1 cellular context compared by ENCODE assay signal in the genomic region with DNA sequence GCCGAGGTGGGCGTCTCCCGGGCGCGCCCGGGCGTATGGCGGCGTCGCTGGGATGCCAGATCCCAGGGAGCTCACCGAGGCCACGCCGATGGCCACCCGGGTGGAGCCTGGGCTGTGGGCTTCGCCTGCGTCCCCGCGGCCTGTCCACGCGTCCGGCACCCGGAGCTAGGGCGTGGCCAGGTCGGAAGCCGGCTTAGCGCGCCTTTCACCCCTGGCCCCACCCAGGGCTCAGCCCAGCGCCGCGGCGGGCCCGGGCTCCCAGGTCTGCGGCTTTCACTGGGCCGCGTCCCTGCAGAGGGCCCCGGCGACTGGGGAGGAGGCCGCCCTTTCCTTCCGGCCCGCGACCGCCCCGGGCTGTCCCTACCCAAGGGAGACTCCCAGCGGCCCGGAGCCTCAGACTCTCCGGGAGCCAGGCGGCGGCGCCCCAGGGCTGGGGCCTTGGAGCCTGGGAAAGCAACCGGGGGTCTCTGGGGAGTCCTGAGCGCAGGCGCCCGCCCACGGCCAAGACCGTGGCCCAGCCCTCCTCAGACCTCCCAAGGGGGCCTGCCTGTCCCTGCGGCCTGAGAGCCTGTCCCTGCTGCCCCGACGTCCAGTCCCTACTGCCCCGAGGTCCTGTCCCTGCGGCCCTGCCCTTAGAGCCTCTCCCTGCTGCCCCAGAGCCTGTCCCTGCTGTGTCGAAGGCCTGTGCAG.
TF ChIP-seq lines count a peak whose summit lies in the region.

No MANE protein-coding gene starts in this region.

TF ChIP-seq in H1, 55 proteins besides CTCF, POLR2A, EP300 and RAD21 (continued from another document):
- TF ChIP-seq, protein P1, sequence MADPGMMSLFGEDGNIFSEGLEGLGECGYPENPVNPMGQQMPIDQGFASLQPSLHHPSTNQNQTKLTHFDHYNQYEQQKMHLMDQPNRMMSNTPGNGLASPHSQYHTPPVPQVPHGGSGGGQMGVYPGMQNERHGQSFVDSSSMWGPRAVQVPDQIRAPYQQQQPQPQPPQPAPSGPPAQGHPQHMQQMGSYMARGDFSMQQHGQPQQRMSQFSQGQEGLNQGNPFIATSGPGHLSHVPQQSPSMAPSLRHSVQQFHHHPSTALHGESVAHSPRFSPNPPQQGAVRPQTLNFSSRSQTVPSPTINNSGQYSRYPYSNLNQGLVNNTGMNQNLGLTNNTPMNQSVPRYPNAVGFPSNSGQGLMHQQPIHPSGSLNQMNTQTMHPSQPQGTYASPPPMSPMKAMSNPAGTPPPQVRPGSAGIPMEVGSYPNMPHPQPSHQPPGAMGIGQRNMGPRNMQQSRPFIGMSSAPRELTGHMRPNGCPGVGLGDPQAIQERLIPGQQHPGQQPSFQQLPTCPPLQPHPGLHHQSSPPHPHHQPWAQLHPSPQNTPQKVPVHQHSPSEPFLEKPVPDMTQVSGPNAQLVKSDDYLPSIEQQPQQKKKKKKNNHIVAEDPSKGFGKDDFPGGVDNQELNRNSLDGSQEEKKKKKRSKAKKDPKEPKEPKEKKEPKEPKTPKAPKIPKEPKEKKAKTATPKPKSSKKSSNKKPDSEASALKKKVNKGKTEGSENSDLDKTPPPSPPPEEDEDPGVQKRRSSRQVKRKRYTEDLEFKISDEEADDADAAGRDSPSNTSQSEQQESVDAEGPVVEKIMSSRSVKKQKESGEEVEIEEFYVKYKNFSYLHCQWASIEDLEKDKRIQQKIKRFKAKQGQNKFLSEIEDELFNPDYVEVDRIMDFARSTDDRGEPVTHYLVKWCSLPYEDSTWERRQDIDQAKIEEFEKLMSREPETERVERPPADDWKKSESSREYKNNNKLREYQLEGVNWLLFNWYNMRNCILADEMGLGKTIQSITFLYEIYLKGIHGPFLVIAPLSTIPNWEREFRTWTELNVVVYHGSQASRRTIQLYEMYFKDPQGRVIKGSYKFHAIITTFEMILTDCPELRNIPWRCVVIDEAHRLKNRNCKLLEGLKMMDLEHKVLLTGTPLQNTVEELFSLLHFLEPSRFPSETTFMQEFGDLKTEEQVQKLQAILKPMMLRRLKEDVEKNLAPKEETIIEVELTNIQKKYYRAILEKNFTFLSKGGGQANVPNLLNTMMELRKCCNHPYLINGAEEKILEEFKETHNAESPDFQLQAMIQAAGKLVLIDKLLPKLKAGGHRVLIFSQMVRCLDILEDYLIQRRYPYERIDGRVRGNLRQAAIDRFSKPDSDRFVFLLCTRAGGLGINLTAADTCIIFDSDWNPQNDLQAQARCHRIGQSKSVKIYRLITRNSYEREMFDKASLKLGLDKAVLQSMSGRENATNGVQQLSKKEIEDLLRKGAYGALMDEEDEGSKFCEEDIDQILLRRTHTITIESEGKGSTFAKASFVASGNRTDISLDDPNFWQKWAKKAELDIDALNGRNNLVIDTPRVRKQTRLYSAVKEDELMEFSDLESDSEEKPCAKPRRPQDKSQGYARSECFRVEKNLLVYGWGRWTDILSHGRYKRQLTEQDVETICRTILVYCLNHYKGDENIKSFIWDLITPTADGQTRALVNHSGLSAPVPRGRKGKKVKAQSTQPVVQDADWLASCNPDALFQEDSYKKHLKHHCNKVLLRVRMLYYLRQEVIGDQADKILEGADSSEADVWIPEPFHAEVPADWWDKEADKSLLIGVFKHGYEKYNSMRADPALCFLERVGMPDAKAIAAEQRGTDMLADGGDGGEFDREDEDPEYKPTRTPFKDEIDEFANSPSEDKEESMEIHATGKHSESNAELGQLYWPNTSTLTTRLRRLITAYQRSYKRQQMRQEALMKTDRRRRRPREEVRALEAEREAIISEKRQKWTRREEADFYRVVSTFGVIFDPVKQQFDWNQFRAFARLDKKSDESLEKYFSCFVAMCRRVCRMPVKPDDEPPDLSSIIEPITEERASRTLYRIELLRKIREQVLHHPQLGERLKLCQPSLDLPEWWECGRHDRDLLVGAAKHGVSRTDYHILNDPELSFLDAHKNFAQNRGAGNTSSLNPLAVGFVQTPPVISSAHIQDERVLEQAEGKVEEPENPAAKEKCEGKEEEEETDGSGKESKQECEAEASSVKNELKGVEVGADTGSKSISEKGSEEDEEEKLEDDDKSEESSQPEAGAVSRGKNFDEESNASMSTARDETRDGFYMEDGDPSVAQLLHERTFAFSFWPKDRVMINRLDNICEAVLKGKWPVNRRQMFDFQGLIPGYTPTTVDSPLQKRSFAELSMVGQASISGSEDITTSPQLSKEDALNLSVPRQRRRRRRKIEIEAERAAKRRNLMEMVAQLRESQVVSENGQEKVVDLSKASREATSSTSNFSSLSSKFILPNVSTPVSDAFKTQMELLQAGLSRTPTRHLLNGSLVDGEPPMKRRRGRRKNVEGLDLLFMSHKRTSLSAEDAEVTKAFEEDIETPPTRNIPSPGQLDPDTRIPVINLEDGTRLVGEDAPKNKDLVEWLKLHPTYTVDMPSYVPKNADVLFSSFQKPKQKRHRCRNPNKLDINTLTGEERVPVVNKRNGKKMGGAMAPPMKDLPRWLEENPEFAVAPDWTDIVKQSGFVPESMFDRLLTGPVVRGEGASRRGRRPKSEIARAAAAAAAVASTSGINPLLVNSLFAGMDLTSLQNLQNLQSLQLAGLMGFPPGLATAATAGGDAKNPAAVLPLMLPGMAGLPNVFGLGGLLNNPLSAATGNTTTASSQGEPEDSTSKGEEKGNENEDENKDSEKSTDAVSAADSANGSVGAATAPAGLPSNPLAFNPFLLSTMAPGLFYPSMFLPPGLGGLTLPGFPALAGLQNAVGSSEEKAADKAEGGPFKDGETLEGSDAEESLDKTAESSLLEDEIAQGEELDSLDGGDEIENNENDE (IDR thresholded peaks at IDR 0.05; ENCODE audit: insufficient replicate concordance, low read length), result no peak
- no peak for TF ChIP-seq BACH1 (IDR thresholded peaks at IDR 0.05; ENCODE audit: low read length)
- TF ChIP-seq ASH2L (IDR thresholded peaks at IDR 0.05; ENCODE audit: low read length), result no peak
- TF ChIP-seq EGR1 (IDR thresholded peaks at IDR 0.05; ENCODE audit: borderline replicate concordance, low read depth, low read length), result no peak
TF ChIP-seq in H1: peak in this region for 1.
